Comparison of ENCODE assay signal across 8 cellular contexts in the genomic region with DNA sequence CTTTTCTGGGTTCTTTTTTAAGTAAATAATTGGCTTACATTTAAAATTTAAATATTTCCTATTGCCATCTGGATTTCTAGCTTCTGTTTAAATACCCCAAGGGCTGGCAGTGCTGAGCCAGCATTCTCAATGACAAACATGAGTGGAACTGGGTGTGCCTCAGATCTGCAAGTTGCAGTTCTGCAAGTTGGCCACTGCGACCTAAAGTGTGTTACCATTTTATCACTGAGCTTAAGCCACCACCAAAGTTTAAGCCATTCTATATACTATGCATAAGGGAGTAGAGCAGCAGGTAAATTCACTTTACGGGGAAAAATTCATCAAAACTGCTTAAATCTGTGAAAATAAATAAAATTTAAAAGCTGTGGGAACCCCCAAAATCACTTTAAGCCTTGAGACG. TPM values are rescaled to one million over a fixed set of nuclear protein-coding genes. Genes with fewer than 3 reads are reported as not detected.
DNase-seq lines count a peak whose midpoint lies in the region; ATAC-seq, FAIRE-seq and TF ChIP-seq lines count a peak whose summit lies in the region.
"Not testable (repeated sequence)": the region's sequence is repeated elsewhere in the genome, so short reads cannot be mapped to it uniquely, and the experiment has no call there.

No MANE protein-coding gene starts in this region.

- H3K9ac ChIP-seq in GM12878 (ENCODE audit: control insufficient read depth, insufficient read depth, low read length) = not testable (repeated sequence)

- not testable (repeated sequence) for TF ChIP-seq POLR2A in A549 (IDR thresholded peaks at IDR 0.05; ENCODE audit: low read length); GM12878 (IDR thresholded peaks at IDR 0.05; ENCODE audit: low read depth, low read length)

- not testable (repeated sequence) for FAIRE-seq in A549 (lab: Jason Lieb, UNC); GM12878 (lab: Jason Lieb, UNC)

- H2AFZ ChIP-seq in GM12878 (ENCODE audit: control insufficient read depth, low read depth, low read length) = not testable (repeated sequence)

- not testable (repeated sequence) for H3K4me1 ChIP-seq in A549; RWPE2 (ENCODE audit: insufficient read depth, poor library complexity, severe bottlenecking); GM12878 (ENCODE audit: control insufficient read depth, insufficient read depth, low read length); lung (ENCODE audit: control insufficient read depth in 2 of 2, insufficient read depth in 2 of 2, low read length in 2 of 2)

- H3K36me3 ChIP-seq in RWPE2 (ENCODE audit: low read depth); GM12878 (ENCODE audit: control insufficient read depth in 2 of 2, insufficient read depth in 2 of 2, low read length in 1 of 2); lung (ENCODE audit: control insufficient read depth in 2 of 2, insufficient read depth in 2 of 2, low read length in 2 of 2): not testable (repeated sequence)

- H3K9me3 ChIP-seq in A549; RWPE2 (ENCODE audit: severe bottlenecking); GM12878 (replicated peaks; ENCODE audit: control insufficient read depth, insufficient read depth, low read length); lung (ENCODE audit: control insufficient read depth in 2 of 2, insufficient read depth in 1 of 2, low read length in 1 of 2): not testable (repeated sequence)

- not testable (repeated sequence) for H3K4me3 ChIP-seq in A549; RWPE2 (ENCODE audit: severe bottlenecking); GM12878; fibroblast of villous mesenchyme (ENCODE audit: low read depth, low read length); lung; retinal pigment epithelial cell (ENCODE audit: low read length)

- H3K79me2 ChIP-seq in GM12878 (ENCODE audit: control insufficient read depth, insufficient read depth, low read length) = not testable (repeated sequence)

- ATAC-seq in A549 (peak; percentile 85 to 91), RWPE2 (ENCODE audit: low read depth) (peak; percentile 51; the same call in 2 of the 3 replicates), GM12878 (peak; percentile 66), lung (ENCODE audit: insufficient read depth, low FRiP score) (peak; percentile 53)

- in situ Hi-C loops in KBM-7 (cut with MboI; ENCODE audit: low pct_unique_long_range_greater_than_20kb, low sequenced_read_pairs) = not testable (repeated sequence)
- in situ Hi-C loops in GM12878 (cut with MboI) = loop anchor here (5.0 to 10.0 kb wide), 3 partner anchors 35 to 115 kb away; a partner anchor contains a TSS

- not testable (repeated sequence) for TF ChIP-seq EP300 in A549 (IDR thresholded peaks at IDR 0.05); GM12878 (IDR thresholded peaks at IDR 0.05; ENCODE audit: borderline replicate concordance in 1 of 2, control insufficient read depth in 1 of 2, low read depth in 2 of 2, low read length in 2 of 2)

- peak in 1 of 2 experiments; percentile 40 for DNase-seq in A549 (ENCODE audit: low read depth in 1 of 2, low spot score in 1 of 2)
- peak; percentile 38 for DNase-seq in KBM-7
- not testable (repeated sequence) for DNase-seq in RWPE2 (ENCODE audit: low spot score); GM12878 (ENCODE audit: low read depth, low spot score); fibroblast of villous mesenchyme (ENCODE audit: low read depth); lung (ENCODE audit: low spot score); retinal pigment epithelial cell (ENCODE audit: low read depth)

- BruUV-seq in GM12878 (replicated peaks; lab: Mats Ljungman, UMichigan) = not testable (repeated sequence)

- SMC1A ChIA-PET in GM12878 (lab: Charles Lee; ENCODE audit: uncharacterized antibody, unreplicated experiment) = not testable (repeated sequence)

- not testable (repeated sequence) for H4K20me1 ChIP-seq in GM12878 (ENCODE audit: control insufficient read depth, insufficient read depth)

- 72% methylated on average over 3 of the region's 3 CpGs for WGBS in A549 (ENCODE audit: missing lambda C conversion rate)
- WGBS in GM12878 (ENCODE audit: insufficient coverage, insufficient replicate concordance, low lambda C conversion rate, missing lambda C conversion rate) = 71% methylated on average over 3 of the region's 3 CpGs
- WGBS in lung, 2 donors = 68 to 83% methylated on average over 3 of the region's 3 CpGs

- TF ChIP-seq CTCF in A549 (IDR thresholded peaks at IDR 0.05); lung (IDR thresholded peaks at IDR 0.05; ENCODE audit: control extremely low read depth, extremely low read depth): not testable (repeated sequence)
- TF ChIP-seq CTCF in GM12872 (IDR thresholded peaks at IDR 0.05; ENCODE audit: insufficient read depth, low read depth, low read length) = 0 out of 3 replicates have a peak, but pooled peaks have one; percentile 22
- peak; percentile 5 for TF ChIP-seq CTCF in RWPE2 (IDR thresholded peaks at IDR 0.05; ENCODE audit: poor library complexity, severe bottlenecking)
- TF ChIP-seq CTCF in GM12878 (IDR thresholded peaks at IDR 0.05 in 2 of 3, conservative IDR thresholded peaks at IDR 0.05 in 1 of 3; ENCODE audit: control insufficient read depth in 2 of 3, extremely low read depth in 1 of 3, insufficient read depth in 1 of 3, low read depth in 3 of 3, low read length in 3 of 3) = 0 out of 6 replicates have a peak, but pooled peaks of 1 of the 3 experiments have one; percentile 9
- TF ChIP-seq CTCF in fibroblast of villous mesenchyme (IDR thresholded peaks at IDR 0.05; ENCODE audit: insufficient read depth, low read depth, low read length) = peak; percentile 23
- TF ChIP-seq CTCF in retinal pigment epithelial cell (conservative IDR thresholded peaks at IDR 0.05; ENCODE audit: low read depth, low read length) = peak; percentile 32

- TF ChIP-seq RAD21 in A549 (conservative IDR thresholded peaks at IDR 0.05 in 1 of 2, IDR thresholded peaks at IDR 0.05 in 1 of 2); GM12878 (IDR thresholded peaks at IDR 0.05; ENCODE audit: insufficient read depth, low read depth, low read length): not testable (repeated sequence)

- H3K4me2 ChIP-seq in A549; GM12878 (ENCODE audit: control insufficient read depth, insufficient read depth): not testable (repeated sequence)

- not testable (repeated sequence) for H3K27ac ChIP-seq in A549; RWPE2 (ENCODE audit: poor library complexity, severe bottlenecking); GM12878 (ENCODE audit: control insufficient read depth, insufficient read depth); lung (ENCODE audit: low read depth in 1 of 2, low read length in 1 of 2)

- CTCF ChIA-PET in A549 (lab: Yijun Ruan, JAX) (interaction anchor here (0.7 to 0.9 kb wide), 2 partner anchors 109 to 131 kb away, joined by 3 read pairs; no protein-coding TSS in a partner anchor), GM12878 (lab: Yijun Ruan, JAX) (interaction anchor here (0.6 to 1.0 kb wide), 2 partner anchors 37 to 105 kb away, joined by 3 read pairs; no protein-coding TSS in a partner anchor)

- POLR2A ChIA-PET in A549 (lab: Yijun Ruan, JAX) = not testable (repeated sequence)
- POLR2A ChIA-PET in GM12878 (lab: Charles Lee) = interaction anchor here (0.6 kb wide), 1 partner anchor 793 kb away, joined by 3 read pairs; no protein-coding TSS in a partner anchor

- intact Hi-C loops in GM12878 (cut with micrococcal nuclease; ENCODE audit: unreplicated experiment) = not testable (repeated sequence)

- RAD21 ChIA-PET in GM12878 (lab: Charles Lee; ENCODE audit: unreplicated experiment) = not testable (repeated sequence)

- not testable (repeated sequence) for H3K27me3 ChIP-seq in RWPE2 (ENCODE audit: insufficient read depth, poor library complexity, severe bottlenecking); GM12878 (replicated peaks in 1 of 2; ENCODE audit: control insufficient read depth in 2 of 2, insufficient read depth in 2 of 2, low read length in 1 of 2); lung (ENCODE audit: control insufficient read depth, insufficient read depth)

RNA-seq across cellular contexts. Expression of a gene that starts 11.5 kb away (rescaled TPM):
- 18.8 and 23.4 TPM in 2 replicates for polyA plus RNA-seq in A549 (2011; rRNA removed)
- 29.7 and 29.8 TPM in 2 replicates for polyA plus RNA-seq in A549 (2012; cell fraction: cytosol; rRNA removed)
- polyA plus RNA-seq in A549 (2012; cell fraction: nucleus; rRNA removed) = 19.9 and 20.5 TPM in 2 replicates
- 25.6 to 28.1 TPM (median 27.0 TPM) in 3 replicates for polyA plus RNA-seq in A549 (2017; fragmentation: RNase III; extraction: RNeasy Plus Mini Kit Qiagen cat#74134 plus additional on column Dnase treatment)
- polyA minus RNA-seq in A549 (2011; rRNA and poly(A)+ RNA removed) = 19.1 and 19.4 TPM in 2 replicates
- 10.2 and 10.4 TPM in 2 replicates for total RNA-seq in GM12878 (2013; cell fraction: nucleolus; rRNA removed)
- 31.1 and 41.7 TPM in 2 replicates for total RNA-seq in GM12878 (2014; rRNA removed)
- total RNA-seq in GM12878 (2014; rRNA removed; fragmentation: Illumina TruSeq; extraction: Trizol) = 22.0 and 24.0 TPM in 2 replicates
- 21.5 and 24.9 TPM in 2 replicates for total RNA-seq in GM12878 (2021)
- 9.5 TPM for polyA plus RNA-seq in GM12878 (2011; ENCODE audit: low read depth)
- 7.0 and 10.5 TPM in 2 replicates for polyA plus RNA-seq in GM12878 (2011; rRNA removed)
- 13.7 TPM in 2 replicates for polyA plus RNA-seq in GM12878 (2011; cell fraction: cytosol; rRNA removed)
- 13.5 and 14.0 TPM in 2 replicates for polyA plus RNA-seq in GM12878 (2011; cell fraction: nucleus; rRNA removed)
- polyA plus RNA-seq in GM12878 (2012) = 12.8 and 17.4 TPM in 2 replicates
- polyA plus RNA-seq in GM12878 (2014; fragmentation: Illumina TruSeq; extraction: Trizol) = 20.6 and 28.1 TPM in 2 replicates
- 1 to 10 TPM; 2.8 to 6.8 TPM for polyA plus RNA-seq in GM12878 (2014; fragmentation: Nextera tagmentation; extraction: Ambion mirVana)
- polyA plus RNA-seq in GM12878 (2014; rRNA removed) = 40.5 and 49.3 TPM in 2 replicates
- 10 to 100 TPM; 27.5 to 33.1 TPM for polyA plus RNA-seq in GM12878 (2016; fragmentation: Nextera tagmentation; extraction: Ambion mirVana)
- 6.5 and 13.2 TPM in 2 replicates for polyA minus RNA-seq in GM12878 (2011; rRNA and poly(A)+ RNA removed)
- polyA minus RNA-seq in GM12878 (2011; cell fraction: cytosol; rRNA and poly(A)+ RNA removed) = 2.3 and 7.8 TPM in 2 replicates
- polyA minus RNA-seq in GM12878 (2011; cell fraction: nucleus; rRNA and poly(A)+ RNA removed) = 4.8 and 7.9 TPM in 2 replicates
- 11.7 and 13.2 TPM in 2 replicates for total RNA-seq in fibroblast of villous mesenchyme
- total RNA-seq in lung = 10 to 100 TPM; 17.0 to 29.2 TPM
- 10 to 100 TPM; 30.4 to 44.7 TPM for polyA plus RNA-seq in lung

RNA-seq across cellular contexts. Expression of a gene that starts 23.6 kb away (rescaled TPM):
- polyA plus RNA-seq in A549 (2011; rRNA removed) (26.5 and 28.5 TPM in 2 replicates), A549 (2017; fragmentation: RNase III; extraction: RNeasy Plus Mini Kit Qiagen cat#74134 plus additional on column Dnase treatment) (60.9 to 64.8 TPM (median 62.7 TPM) in 3 replicates), GM12878 (2011; rRNA removed) (10.1 and 12.2 TPM in 2 replicates), GM12878 (2014; fragmentation: Illumina TruSeq; extraction: Trizol) (16.6 and 20.1 TPM in 2 replicates), GM12878 (2014; fragmentation: Nextera tagmentation; extraction: Ambion mirVana) (1 to 10 TPM; 2.4 to 8.2 TPM), GM12878 (2014; rRNA removed) (31.6 and 36.0 TPM in 2 replicates), GM12878 (2016; fragmentation: Nextera tagmentation; extraction: Ambion mirVana) (10 to 100 TPM; 32.9 to 33.4 TPM), lung (10 to 100 TPM; 45.0 to 45.9 TPM)
- 57.8 and 60.2 TPM in 2 replicates for polyA plus RNA-seq in A549 (2012; cell fraction: cytosol; rRNA removed)
- 39.2 and 41.7 TPM in 2 replicates for polyA plus RNA-seq in A549 (2012; cell fraction: nucleus; rRNA removed)
- polyA minus RNA-seq in A549 (2011; rRNA and poly(A)+ RNA removed) = 18.8 and 21.7 TPM in 2 replicates
- total RNA-seq in GM12878 (2013; cell fraction: nucleolus; rRNA removed) = 8.8 and 9.4 TPM in 2 replicates
- total RNA-seq in GM12878 (2014; rRNA removed) (35.7 and 38.1 TPM in 2 replicates), GM12878 (2014; rRNA removed; fragmentation: Illumina TruSeq; extraction: Trizol) (18.2 and 19.7 TPM in 2 replicates), GM12878 (2021) (24.3 TPM in 2 replicates), fibroblast of villous mesenchyme (38.3 and 39.7 TPM in 2 replicates), lung (10 to 100 TPM; 36.0 to 37.3 TPM)
- polyA plus RNA-seq in GM12878 (2011; ENCODE audit: low read depth) = 16.7 TPM
- 20.8 and 21.3 TPM in 2 replicates for polyA plus RNA-seq in GM12878 (2011; cell fraction: cytosol; rRNA removed)
- polyA plus RNA-seq in GM12878 (2011; cell fraction: nucleus; rRNA removed) = 12.5 and 15.2 TPM in 2 replicates
- polyA plus RNA-seq in GM12878 (2012) = 22.2 and 24.0 TPM in 2 replicates
- polyA minus RNA-seq in GM12878 (2011; rRNA and poly(A)+ RNA removed) = 6.7 and 7.4 TPM in 2 replicates
- 3.7 and 5.0 TPM in 2 replicates for polyA minus RNA-seq in GM12878 (2011; cell fraction: cytosol; rRNA and poly(A)+ RNA removed)
- 4.2 and 5.1 TPM in 2 replicates for polyA minus RNA-seq in GM12878 (2011; cell fraction: nucleus; rRNA and poly(A)+ RNA removed)
